1 cellular context compared by ENCODE assay signal in genomic region chr7:81725003-81725402, GRCh38.
TF ChIP-seq lines count a peak whose summit lies in the region.

No MANE protein-coding gene starts in this region.

TF ChIP-seq in IMR-90, 13 proteins besides CTCF, POLR2A, EP300 and RAD21:
- no peak for TF ChIP-seq FOS (IDR thresholded peaks at IDR 0.05; ENCODE audit: low read depth, low read length)
- TF ChIP-seq CEBPB (IDR thresholded peaks at IDR 0.05; ENCODE audit: low read depth, low read length): peak; percentile 88
- TF ChIP-seq BHLHE40 (IDR thresholded peaks at IDR 0.05; ENCODE audit: low read depth, low read length): 0 out of 2 replicates have a peak, but pooled peaks have one; percentile 13
